Comparison of ENCODE assay signal across 9 cellular contexts in genomic region chr1:16497474-16497904, GRCh38. TPM values are rescaled to one million over a fixed set of nuclear protein-coding genes. Genes with fewer than 3 reads are reported as not detected.
DNase-seq lines count a peak whose midpoint lies in the region; ATAC-seq and TF ChIP-seq lines count a peak whose summit lies in the region.
"Not testable (repeated sequence)": the region's sequence is repeated elsewhere in the genome, so short reads cannot be mapped to it uniquely, and the experiment has no call there.
"Had no signal": no experiment of that assay in that cellular context is flagged by ENCODE, and none has a peak within 500 bp of the region (broad histone marks: within the 10 kb centered on the region; RNA-seq: fewer than 3 reads in every experiment).

No MANE protein-coding gene starts in this region.

- not testable (repeated sequence) for H3K9me2 ChIP-seq in OCI-LY1 (ENCODE audit: low read depth, low read length)

- H3K27me3 ChIP-seq in OCI-LY1 (ENCODE audit: insufficient read depth, low read length); esophagus muscularis mucosa: not testable (repeated sequence)

- not testable (repeated sequence) for H3K9me3 ChIP-seq in OCI-LY1 (ENCODE audit: low read length); esophagus muscularis mucosa

- TF ChIP-seq CTCF in OCI-LY1 (IDR thresholded peaks at IDR 0.05; ENCODE audit: low read length) (peak; percentile 30), type B pancreatic cell (conservative IDR thresholded peaks at IDR 0.05) (peak; percentile 14)
- TF ChIP-seq CTCF in WTC11 (IDR thresholded peaks at IDR 0.05); esophagus muscularis mucosa (IDR thresholded peaks at IDR 0.05); nephron progenitor cell (IDR thresholded peaks at IDR 0.05): not testable (repeated sequence)

- not testable (repeated sequence) for H3K36me3 Mint-ChIP-seq in IgD-negative memory B cell; WTC11; activated naive CD4-positive, alpha-beta T cell treated with anti-CD3 and anti-CD28 coated beads, Interleukin-2, amount 50 U/mL, for 24 hours; nephron progenitor cell (ENCODE audit: low read depth); type B pancreatic cell

- H3K27ac ChIP-seq in OCI-LY1 (ENCODE audit: low read depth, low read length, poor library complexity, severe bottlenecking) = not testable (repeated sequence)
- peak overlapping the region; percentile 80 to 91 (median 82) for H3K27ac ChIP-seq in esophagus muscularis mucosa (replicated peaks in 1 of 4)

- not testable (repeated sequence) for TF ChIP-seq EP300 in esophagus muscularis mucosa (IDR thresholded peaks at IDR 0.05)

- peak overlapping the region; percentile 32 to 89 (median 45) for H3K27ac Mint-ChIP-seq in IgD-negative memory B cell
- H3K27ac Mint-ChIP-seq in WTC11; activated naive CD4-positive, alpha-beta T cell treated with anti-CD3 and anti-CD28 coated beads, Interleukin-2, amount 50 U/mL, for 24 hours; nephron progenitor cell; type B pancreatic cell: not testable (repeated sequence)

- H3K4me3 ChIP-seq in OCI-LY1 (ENCODE audit: low read depth, low read length, poor library complexity, severe bottlenecking); esophagus muscularis mucosa: not testable (repeated sequence)

- CTCF ChIA-PET in WTC11 (lab: Charles Lee) = interaction anchor here (0.6 to 0.8 kb wide), 3 partner anchors 14 to 128 kb away, joined by 3 to 4 read pairs (median 3); partner anchors contain the start of gene NECAP2

- H4K20me1 ChIP-seq in OCI-LY1 (ENCODE audit: insufficient read depth, low read length) = not testable (repeated sequence)

- not testable (repeated sequence) for H2AFZ ChIP-seq in OCI-LY1 (ENCODE audit: low read length)

- H3K4me1 ChIP-seq in OCI-LY1 (ENCODE audit: insufficient read depth, low read length, severe bottlenecking) (peaks cover 15% of the 10 kb centered on the region), esophagus muscularis mucosa (peaks cover 7 to 32% (median 28%) of the 10 kb centered on the region in 4 donors)

- not testable (repeated sequence) for ATAC-seq in WTC11

- TF ChIP-seq POLR2A in esophagus muscularis mucosa (IDR thresholded peaks at IDR 0.05; ENCODE audit: low read depth) = not testable (repeated sequence)

- not testable (repeated sequence) for H3F3A ChIP-seq in OCI-LY1 (ENCODE audit: insufficient read depth, low read length)

- not testable (repeated sequence) for H3K79me2 ChIP-seq in OCI-LY1 (ENCODE audit: insufficient read depth, low read length)

- H3K4me2 ChIP-seq in OCI-LY1 (ENCODE audit: low read length) = not testable (repeated sequence)

- intact Hi-C loops in esophagus muscularis mucosa (cut with DNase I) = not testable (repeated sequence)

- H3K9ac ChIP-seq in OCI-LY1 (ENCODE audit: low read length) = not testable (repeated sequence)

- not testable (repeated sequence) for H3K9me3 Mint-ChIP-seq in IgD-negative memory B cell; WTC11; activated naive CD4-positive, alpha-beta T cell treated with anti-CD3 and anti-CD28 coated beads, Interleukin-2, amount 50 U/mL, for 24 hours; nephron progenitor cell; type B pancreatic cell

- peak overlapping the region; percentile 74 to 96 (median 90) for H3K4me3 Mint-ChIP-seq in IgD-negative memory B cell
- peak overlapping the region; percentile 75 for H3K4me3 Mint-ChIP-seq in WTC11
- H3K4me3 Mint-ChIP-seq in activated naive CD4-positive, alpha-beta T cell treated with anti-CD3 and anti-CD28 coated beads, Interleukin-2, amount 50 U/mL, for 24 hours = peak overlapping the region; percentile 75
- peak overlapping the region; percentile 81 for H3K4me3 Mint-ChIP-seq in nephron progenitor cell
- H3K4me3 Mint-ChIP-seq in type B pancreatic cell = peak overlapping the region; percentile 84

- DNase-seq in DMS53 (lab: John Stamatoyannopoulos, UW) = peak; percentile 15
- DNase-seq in WTC11 (ENCODE audit: low spot score); esophagus muscularis mucosa (ENCODE audit: extremely low spot score); nephron progenitor cell; type B pancreatic cell (ENCODE audit: extremely low spot score, unreplicated experiment): not testable (repeated sequence)

- not testable (repeated sequence) for H3K36me3 ChIP-seq in OCI-LY1 (ENCODE audit: insufficient read depth, low read length); esophagus muscularis mucosa

- peaks cover 8 to 12% (median 10%) of the 10 kb centered on the region in 3 donors for H3K4me1 Mint-ChIP-seq in IgD-negative memory B cell
- peaks cover 18% of the 10 kb centered on the region for H3K4me1 Mint-ChIP-seq in WTC11
- H3K4me1 Mint-ChIP-seq in activated naive CD4-positive, alpha-beta T cell treated with anti-CD3 and anti-CD28 coated beads, Interleukin-2, amount 50 U/mL, for 24 hours = peaks cover 15% of the 10 kb centered on the region
- H3K4me1 Mint-ChIP-seq in nephron progenitor cell = peaks cover 35% of the 10 kb centered on the region
- not testable (repeated sequence) for H3K4me1 Mint-ChIP-seq in type B pancreatic cell (ENCODE audit: unreplicated experiment)

- H3K27me3 Mint-ChIP-seq in IgD-negative memory B cell; WTC11 (ENCODE audit: low read depth); activated naive CD4-positive, alpha-beta T cell treated with anti-CD3 and anti-CD28 coated beads, Interleukin-2, amount 50 U/mL, for 24 hours; nephron progenitor cell (ENCODE audit: low read depth, poor library complexity); type B pancreatic cell: not testable (repeated sequence)

- POLR2A ChIA-PET in WTC11 (lab: Charles Lee) = not testable (repeated sequence)

- WGBS in esophagus muscularis mucosa = 85% methylated on average over 5 of the region's 5 CpGs

TF ChIP-seq in WTC11, 78 proteins besides CTCF, POLR2A, EP300 and RAD21:
- TF ChIP-seq ZNF121 (CRISPR knock-in tag; IDR thresholded peaks at IDR 0.05) = peak; percentile 79; the same call in 1 of the 2 replicates

RNA-seq across cellular contexts. Expression of gene RNU1-1, which starts 16.6 kb away (rescaled TPM):
- not detected for polyA plus RNA-seq in IgD-negative memory B cell
- total RNA-seq in WTC11 (2021) (1,028 to 1,267 TPM (median 1,197 TPM) in 3 replicates), esophagus muscularis mucosa (under 1 TPM in 2 of 4 donors, not detected in 2; under 0.01 TPM), type B pancreatic cell (ENCODE audit: low replicate concordance) (2,993 and 3,564 TPM in 2 replicates)
- total RNA-seq: osteoblast had no signal

RNA-seq across cellular contexts. Expression of gene NECAP2, which starts 57.0 kb away (rescaled TPM):
- polyA plus RNA-seq in IgD-negative memory B cell = 144 TPM
- total RNA-seq in WTC11 (2021) = 29.8 to 33.9 TPM (median 30.4 TPM) in 3 replicates
- 10 to 100 TPM; 26.2 to 43.9 (median 37.5) TPM for total RNA-seq in esophagus muscularis mucosa
- 45.9 and 48.2 TPM in 2 replicates for total RNA-seq in type B pancreatic cell (ENCODE audit: low replicate concordance)

Comparison
In these comparisons a context has a peak if more than half of its experiments do, and no peak if none do; other contexts are left out.
1. RNA of gene RNU1-1, which starts 16.6 kb away (total RNA-seq): 2,993 to 3,564 TPM in type B pancreatic cell and 1,028 to 1,267 TPM in WTC11; under 0.01 TPM in esophagus muscularis mucosa; every median in the first group is over 1,000 times any median in the second.
2. Peak in every context shown above with its lines, with median percentiles within 50 percentile points of each other: H3K4me3 Mint-ChIP-seq.